In genomic region chr4:103264905-103265304, GRCh38 we compare ENCODE assay signal across 34 cellular contexts.
"Had no signal": no experiment of that assay in that cellular context is flagged by ENCODE, and none has a peak within 500 bp of the region (broad histone marks: within the 10 kb centered on the region; RNA-seq: fewer than 3 reads in every experiment).

No MANE protein-coding gene starts in this region.

- H3K4me3 ChIP-seq: MG63 had no signal

- H3K36me3 ChIP-seq: MG63 had no signal

- H3K27me3 ChIP-seq: MG63 had no signal

- H3K9me3 ChIP-seq: MG63 had no signal

- DNase-seq: Karpas-422, Kasumi-1, MG63, MM.1S, MV-4-11, NCI-H1048, NCI-H1092, NCI-H1092 treated with DMSO at 0.1 percent for 48 hours, NCI-H1105, NCI-H1105 treated with DMSO at 0.1 percent for 48 hours, NCI-H1417, NCI-H1417 treated with DMSO at 0.1 percent for 48 hours, NCI-H1436, NCI-H1436 treated with DMSO at 0.1 percent for 48 hours, NCI-H146, NCI-H1694, NCI-H1694 treated with DMSO at 0.1 percent for 48 hours, NCI-H187, NCI-H187 treated with DMSO at 0.1 percent for 48 hours, NCI-H1930, NCI-H2029, NCI-H2029 treated with DMSO at 0.1 percent for 48 hours, NCI-H2081, NCI-H2081 treated with DMSO at 0.1 percent for 48 hours, NCI-H2107, NCI-H2171, NCI-H2171 treated with DMSO at 0.1 percent for 48 hours, NCI-H2227 treated with DMSO at 0.1 percent for 48 hours, NCI-H226, NCI-H345, NCI-H446, NCI-H446 treated with DMSO at 0.1 percent for 48 hours, NCI-H510A, NCI-H510A treated with DMSO at 0.1 percent for 48 hours had no signal
